In genomic region chr7:106866298-106867281, GRCh38 we compare ENCODE assay signal across 9 cellular contexts. TPM values are rescaled to one million over a fixed set of nuclear protein-coding genes. Genes with fewer than 3 reads are reported as not detected.
DNase-seq lines count a peak whose midpoint lies in the region; ATAC-seq and TF ChIP-seq lines count a peak whose summit lies in the region.
"Had no signal": no experiment of that assay in that cellular context is flagged by ENCODE, and none has a peak within 500 bp of the region (broad histone marks: within the 10 kb centered on the region; RNA-seq: fewer than 3 reads in every experiment).

No MANE protein-coding gene starts in this region.

- no peaks in the 10 kb centered on the region for H3K9me3 ChIP-seq in smooth muscle cell (replicated peaks; ENCODE audit: low read depth)

- H3K4me1 Mint-ChIP-seq in activated naive CD8-positive, alpha-beta T cell (ENCODE audit: low read depth): peaks cover 85% of the 10 kb centered on the region

- no peaks in the 10 kb centered on the region for H3F3A ChIP-seq in smooth muscle cell (ENCODE audit: low read depth)

- H4K20me1 ChIP-seq in smooth muscle cell (ENCODE audit: low read depth): no peaks in the 10 kb centered on the region

- H3K9ac ChIP-seq in smooth muscle cell (ENCODE audit: low read depth): no peak overlapping the region

- no peak for TF ChIP-seq CTCF in smooth muscle cell (IDR thresholded peaks at IDR 0.05; ENCODE audit: borderline replicate concordance, insufficient read depth, poor library complexity, severe bottlenecking)

- H3K27me3 ChIP-seq in smooth muscle cell (ENCODE audit: low read depth): peaks cover 15% of the 10 kb centered on the region

- peak overlapping the region; percentile 95 for H3K4me3 Mint-ChIP-seq in activated naive CD8-positive, alpha-beta T cell

- H3K36me3 ChIP-seq in smooth muscle cell (ENCODE audit: low read depth): no peaks in the 10 kb centered on the region

- WGBS in smooth muscle cell (ENCODE audit: low lambda C conversion rate): 84% methylated on average over 5 of the region's 5 CpGs

- H3K4me1 ChIP-seq in smooth muscle cell (ENCODE audit: low read depth): no peaks in the 10 kb centered on the region

- H3K9me3 Mint-ChIP-seq in activated naive CD8-positive, alpha-beta T cell (ENCODE audit: low read depth): no peaks in the 10 kb centered on the region

- no peak overlapping the region for H2AFZ ChIP-seq in smooth muscle cell (ENCODE audit: low read depth)

- H3K36me3 Mint-ChIP-seq in activated naive CD8-positive, alpha-beta T cell: peaks cover 17% of the 10 kb centered on the region

- peak; percentile 21 for ATAC-seq in HG03469 (IDR thresholded peaks at IDR 0.05; ENCODE audit: unreplicated experiment)

- peak; percentile 21 for DNase-seq in stimulated activated CD4-positive, alpha-beta T cell treated with anti-CD3 and anti-CD28 coated beads, Interleukin-1b, Interleukin-23, amount 100 ng/mL, for 48 hours
- no peak for DNase-seq in stimulated activated CD4-positive, alpha-beta T cell treated with anti-CD3 and anti-CD28 coated beads, Interleukin-4, amount 100 ng/mL, for 1 hour
- DNase-seq in smooth muscle cell (lab: John Stamatoyannopoulos, UW; ENCODE audit: unreplicated experiment) (no peak), DMS114 treated with DMSO at 0.1 percent for 48 hours (lab: John Stamatoyannopoulos, UW; ENCODE audit: unreplicated experiment) (no peak), NCI-H128 (lab: John Stamatoyannopoulos, UW; ENCODE audit: unreplicated experiment) (no peak), NCI-H2081 (lab: John Stamatoyannopoulos, UW) (no peak)

- H3K27ac Mint-ChIP-seq in activated naive CD8-positive, alpha-beta T cell: peak overlapping the region; percentile 92

- no peak overlapping the region for H3K4me2 ChIP-seq in smooth muscle cell

- H3K4me3 ChIP-seq in smooth muscle cell: no peak overlapping the region

- H3K27ac ChIP-seq in smooth muscle cell (ENCODE audit: low read depth): no peak overlapping the region

- no peaks in the 10 kb centered on the region for H3K27me3 Mint-ChIP-seq in activated naive CD8-positive, alpha-beta T cell

- H3K79me2 ChIP-seq in smooth muscle cell (ENCODE audit: low read depth): no peaks in the 10 kb centered on the region

RNA-seq across cellular contexts. Expression of gene PIK3CG, which starts 1.5 kb away (rescaled TPM):
- total RNA-seq in smooth muscle cell: not detected in 2 replicates
- not detected in 2 replicates for polyA plus RNA-seq in smooth muscle cell
- total RNA-seq: LHCN-M2 had no signal
